In the genomic region with DNA sequence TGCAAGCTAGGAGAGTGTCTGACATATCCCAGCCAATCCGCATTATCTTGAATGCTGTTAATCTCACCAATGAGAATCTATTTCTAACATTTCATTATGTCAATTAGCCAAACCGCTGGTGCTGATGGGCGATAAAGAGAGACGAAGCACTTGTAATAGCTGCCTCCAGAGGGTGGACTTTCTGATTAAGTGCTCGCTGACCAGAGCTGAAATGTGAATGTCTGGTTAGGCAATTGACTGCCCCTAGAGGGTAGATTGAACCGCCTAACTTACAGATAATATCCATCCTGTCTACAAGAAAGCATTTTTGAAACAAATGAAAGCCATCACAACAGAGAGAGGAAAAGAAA, we compare ENCODE assay signal across 8 cellular contexts. TPM values are rescaled to one million over a fixed set of nuclear protein-coding genes. Genes with fewer than 3 reads are reported as not detected.
DNase-seq lines count a peak whose midpoint lies in the region; ATAC-seq lines count a peak whose summit lies in the region.

No MANE protein-coding gene starts in this region.

- no peak for DNase-seq in CD4-positive, CD25-positive, alpha-beta regulatory T cell
- DNase-seq in NCI-H82 (lab: John Stamatoyannopoulos, UW) (peak; percentile 88), right cardiac atrium (peak in 1 of 3 donors; percentile 62), sciatic nerve (ENCODE audit: low spot score) (no peak), DMS114 treated with DMSO at 0.1 percent for 48 hours (lab: John Stamatoyannopoulos, UW; ENCODE audit: unreplicated experiment) (no peak)

- H3K27me3 ChIP-seq in CD4-positive, CD25-positive, alpha-beta regulatory T cell (ENCODE audit: control insufficient read depth, insufficient read depth, low read length), result peaks cover 8% of the 10 kb centered on the region
- H3K27me3 ChIP-seq in right cardiac atrium (ENCODE audit: control insufficient read depth, insufficient read depth), result no peaks in the 10 kb centered on the region

- peak overlapping the region; percentile 84 for H3K27ac ChIP-seq in CD4-positive, CD25-positive, alpha-beta regulatory T cell (ENCODE audit: insufficient read depth, low read length, poor library complexity, severe bottlenecking)
- H3K27ac ChIP-seq in angular gyrus (ENCODE audit: low read depth, low read length) (peak overlapping the region; percentile 99), right cardiac atrium (ENCODE audit: low read length) (peak overlapping the region; percentile 99)

- 3% methylated on average over 6 of the region's 6 CpGs for WGBS in right cardiac atrium

- H3K36me3 Mint-ChIP-seq in CD4-positive, CD25-positive, alpha-beta regulatory T cell, result peaks cover 15% of the 10 kb centered on the region

- peak overlapping the region; percentile 85 to 95 (median 94) for H3K4me3 Mint-ChIP-seq in CD4-positive, CD25-positive, alpha-beta regulatory T cell

- H3K9me3 ChIP-seq in CD4-positive, CD25-positive, alpha-beta regulatory T cell (ENCODE audit: control insufficient read depth in 2 of 2, low read length in 2 of 2), result no peaks in the 10 kb centered on the region
- H3K9me3 ChIP-seq in right cardiac atrium (ENCODE audit: control insufficient read depth, low read length), result no peaks in the 10 kb centered on the region

- H3K27ac Mint-ChIP-seq in CD4-positive, CD25-positive, alpha-beta regulatory T cell, result peak overlapping the region; percentile 8 to 96 (median 88)

- H3K36me3 ChIP-seq in CD4-positive, CD25-positive, alpha-beta regulatory T cell (ENCODE audit: control insufficient read depth, insufficient read depth, low read length), result peaks cover 27% of the 10 kb centered on the region

- H3K4me1 ChIP-seq in CD4-positive, CD25-positive, alpha-beta regulatory T cell (ENCODE audit: control insufficient read depth, insufficient read depth, low read length, poor library complexity, severe bottlenecking), result peaks cover 28% of the 10 kb centered on the region
- H3K4me1 ChIP-seq in right cardiac atrium (ENCODE audit: control insufficient read depth, insufficient read depth, low read length), result no peaks in the 10 kb centered on the region

- peak overlapping the region; percentile 95 for H3K4me3 ChIP-seq in CD4-positive, CD25-positive, alpha-beta regulatory T cell (ENCODE audit: low read depth, low read length)
- peak overlapping the region; percentile 91 for H3K4me3 ChIP-seq in right cardiac atrium (ENCODE audit: low read length)

- H3K27me3 Mint-ChIP-seq in CD4-positive, CD25-positive, alpha-beta regulatory T cell, result peaks cover 38% of the 10 kb centered on the region

- peak; percentile 9 to 18 for ATAC-seq in CD4-positive, CD25-positive, alpha-beta regulatory T cell (ENCODE audit: low read depth in 2 of 2)
- ATAC-seq in GM18907 (IDR thresholded peaks at IDR 0.05; ENCODE audit: unreplicated experiment), result peak; percentile 28
- peak; percentile 15 for ATAC-seq in HG03521 (IDR thresholded peaks at IDR 0.05; ENCODE audit: unreplicated experiment)
- peak; percentile 77 to 80 for ATAC-seq in right cardiac atrium
- ATAC-seq in sciatic nerve, result peak; percentile 84

- peaks cover 4 to 51% (median 26%) of the 10 kb centered on the region in 4 donors for H3K4me1 Mint-ChIP-seq in CD4-positive, CD25-positive, alpha-beta regulatory T cell

- no peaks in the 10 kb centered on the region for H3K9me3 Mint-ChIP-seq in CD4-positive, CD25-positive, alpha-beta regulatory T cell

- intact Hi-C loops in right cardiac atrium (cut with DNase I), result no loop called here
- intact Hi-C loops in sciatic nerve (cut with DNase I), result no loop called here

RNA-seq across cellular contexts. Expression of gene GRWD1, which starts 0.6 kb away (rescaled TPM):
- 29.0 TPM for total RNA-seq in CD4-positive, CD25-positive, alpha-beta regulatory T cell
- polyA plus RNA-seq in CD4-positive, CD25-positive, alpha-beta regulatory T cell, result 10 to 100 TPM; 33.9 to 52.9 (median 43.1) TPM
- total RNA-seq in right cardiac atrium (10 to 100 TPM; 16.0 to 20.4 (median 17.3) TPM), sciatic nerve (23.4 TPM)
- polyA plus RNA-seq in right cardiac atrium, result 7.2 TPM

RNA-seq across cellular contexts. Expression of gene KCNJ14, which starts 10.1 kb away (rescaled TPM):
- total RNA-seq in CD4-positive, CD25-positive, alpha-beta regulatory T cell, result 2.2 TPM
- polyA plus RNA-seq in CD4-positive, CD25-positive, alpha-beta regulatory T cell, result under 1 TPM in 3 of 4 donors, not detected in 1; 0.03 to 0.28 (median 0.18) TPM
- total RNA-seq in right cardiac atrium (under 1 TPM; 0.20 to 0.75 (median 0.23) TPM), sciatic nerve (0.71 TPM)
- polyA plus RNA-seq in right cardiac atrium, result 0.16 TPM

RNA-seq across cellular contexts. Expression of gene CYTH2, which starts 23.9 kb away (rescaled TPM):
- total RNA-seq in CD4-positive, CD25-positive, alpha-beta regulatory T cell, result 46.7 TPM
- polyA plus RNA-seq in CD4-positive, CD25-positive, alpha-beta regulatory T cell, result 10 to 100 TPM; 24.2 to 35.0 (median 30.2) TPM
- total RNA-seq in right cardiac atrium (10 to 100 TPM; 26.0 to 35.0 (median 29.2) TPM), sciatic nerve (62.7 TPM)
- polyA plus RNA-seq in right cardiac atrium, result 27.4 TPM

RNA-seq across cellular contexts. Expression of gene GRIN2D, which starts 51.8 kb away (rescaled TPM):
- not detected for total RNA-seq in CD4-positive, CD25-positive, alpha-beta regulatory T cell
- polyA plus RNA-seq in CD4-positive, CD25-positive, alpha-beta regulatory T cell, result not detected
- total RNA-seq in right cardiac atrium (under 1 TPM; 0.31 to 0.45 (median 0.41) TPM), sciatic nerve (1.1 TPM)
- 0.18 TPM for polyA plus RNA-seq in right cardiac atrium

RNA-seq across cellular contexts. Expression of gene KDELR1, which starts 53.9 kb away (rescaled TPM):
- 37.6 TPM for total RNA-seq in CD4-positive, CD25-positive, alpha-beta regulatory T cell
- polyA plus RNA-seq in CD4-positive, CD25-positive, alpha-beta regulatory T cell, result 10 to 100 TPM; 28.8 to 29.9 (median 29.5) TPM
- 100 to 1,000 TPM in 1 of 4 donors, 10 to 100 TPM in 3; 82.3 to 101 (median 90.1) TPM for total RNA-seq in right cardiac atrium
- polyA plus RNA-seq in right cardiac atrium, result 82.4 TPM
- 104 TPM for total RNA-seq in sciatic nerve

Comparison
In these comparisons a context has a peak if more than half of its experiments do, and no peak if none do; other contexts are left out.
1. ATAC-seq: peak in every context shown above with its lines; median percentile 84 in sciatic nerve; 78 in right cardiac atrium; 28 in GM18907; 15 in HG03521; 14 in CD4-positive, CD25-positive, alpha-beta regulatory T cell.